ENCODE assay signal across 14 cellular contexts in the genomic region with DNA sequence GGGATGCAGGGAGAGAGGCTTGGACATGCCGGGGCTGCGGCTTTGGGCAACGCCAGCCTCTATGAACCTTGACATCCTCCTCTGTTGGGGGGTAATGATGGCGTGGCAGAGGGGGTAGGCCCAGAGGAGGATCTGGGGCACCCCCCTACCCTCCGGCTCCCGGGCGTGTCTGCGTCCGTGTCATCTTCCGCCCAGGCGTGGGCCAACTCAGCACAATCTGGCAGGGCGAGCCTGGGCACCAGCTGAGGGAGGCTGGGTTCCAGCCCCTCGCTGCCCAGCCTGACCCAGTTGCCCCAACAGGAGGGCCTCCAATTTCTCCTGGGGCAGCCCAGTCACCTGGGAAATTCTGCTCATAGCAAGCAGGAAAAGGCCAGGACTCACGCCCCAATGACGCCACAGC.
A peak's percentile ranks its signal among the peaks of the same experiment; 100 is the strongest.
DNase-seq lines count a peak whose midpoint lies in the region; ATAC-seq and TF ChIP-seq lines count a peak whose summit lies in the region.
"Had no signal": no experiment of that assay in that cellular context is flagged by ENCODE, and none has a peak within 500 bp of the region (broad histone marks: within the 10 kb centered on the region; RNA-seq: fewer than 3 reads in every experiment).

No MANE protein-coding gene starts in this region.

- no peaks in the 10 kb centered on the region for H3K9me3 ChIP-seq in Caco-2
- no peaks in the 10 kb centered on the region for H3K9me3 ChIP-seq in T-helper 17 cell (ENCODE audit: control insufficient read depth, low read length, poor library complexity, severe bottlenecking)
- no peaks in the 10 kb centered on the region for H3K9me3 ChIP-seq in esophagus squamous epithelium
- H3K9me3 ChIP-seq: prostate gland had no signal

- TF ChIP-seq POLR2A in esophagus squamous epithelium (IDR thresholded peaks at IDR 0.05): no peak

- no peak overlapping the region for H3K4me2 ChIP-seq in mesendoderm (ENCODE audit: low read length)

- H3K18ac ChIP-seq in mesendoderm (ENCODE audit: low read length): no peak overlapping the region

- no peak overlapping the region for H3K56ac ChIP-seq in mesendoderm (ENCODE audit: low read length)

- H3K4me3 ChIP-seq in Caco-2 (ENCODE audit: low read depth, low read length) (no peak overlapping the region), esophagus squamous epithelium (no peak overlapping the region), rectal smooth muscle tissue (ENCODE audit: low read length) (no peak overlapping the region), mesendoderm (ENCODE audit: low read length) (no peak overlapping the region)
- H3K4me3 ChIP-seq: prostate gland had no signal

- H3K27ac Mint-ChIP-seq in Caco-2 (ENCODE audit: unreplicated experiment) (peak overlapping the region; percentile 47), T-helper 17 cell (peak overlapping the region; percentile 61)
- H3K27ac Mint-ChIP-seq in activated CD4-positive, alpha-beta T cell treated with anti-CD3 and anti-CD28 coated beads, Interleukin-2, amount 10 ng/mL, durations not matched to agents 24 days and 14 days: no peak overlapping the region
- H3K27ac Mint-ChIP-seq: CD4-positive, CD25-positive, alpha-beta regulatory T cell; natural killer cell treated with Interleukin-12 subunit alpha and Interleukin-12 subunit beta and Interleukin-15 and Interleukin-18, amount 100 ng/mL, for 72 hours had no signal

- H4K8ac ChIP-seq in mesendoderm (ENCODE audit: low read depth, low read length): no peak overlapping the region

- H3K27ac ChIP-seq in esophagus squamous epithelium (peak overlapping the region; percentile 86 to 93 (median 92)), rectal smooth muscle tissue (ENCODE audit: low read depth, low read length) (peak overlapping the region; percentile 96), mesendoderm (ENCODE audit: low read depth, low read length) (no peak overlapping the region)

- H3K27me3 ChIP-seq in Caco-2 (replicated peaks; ENCODE audit: control insufficient read depth, insufficient read depth, low read length) (no peaks in the 10 kb centered on the region), esophagus squamous epithelium (no peaks in the 10 kb centered on the region), rectal smooth muscle tissue (ENCODE audit: control insufficient read depth, insufficient read depth, low read length) (no peaks in the 10 kb centered on the region), mesendoderm (ENCODE audit: insufficient read depth, low read length, poor library complexity) (no peaks in the 10 kb centered on the region)

- intact Hi-C loops in Caco-2 (cut with micrococcal nuclease; ENCODE audit: unreplicated experiment): loop anchor here (1.0 to 2.0 kb wide), 5 partner anchors 10 to 177 kb away; a partner anchor contains a TSS
- intact Hi-C loops in esophagus squamous epithelium (cut with DNase I): loop anchor here (5.0 kb wide), 1 partner anchor 110 kb away; a partner anchor contains a TSS
- intact Hi-C loops in activated CD4-positive, alpha-beta T cell treated with anti-CD3 and anti-CD28 coated beads, Interleukin-2, amount 10 ng/mL, durations not matched to agents 24 days and 14 days (cut with micrococcal nuclease): loop anchor here (1.0 kb wide), 2 partner anchors 109 to 122 kb away; a partner anchor contains a TSS

- WGBS in esophagus squamous epithelium, 2 donors: 51 to 55% methylated on average over 9 to 10 of the region's 15 CpGs
- WGBS in mesendoderm (ENCODE audit: extremely low coverage, insufficient coverage, low lambda C conversion rate): no CpG with 5 or more reads among the region's 15 CpGs

- no peak overlapping the region for H3K9ac ChIP-seq in rectal smooth muscle tissue (ENCODE audit: low read length)
- H3K9ac ChIP-seq in mesendoderm (ENCODE audit: low read length): no peak overlapping the region

- no peak for TF ChIP-seq CTCF in Caco-2 (IDR thresholded peaks at IDR 0.05; ENCODE audit: insufficient read depth in 1 of 2, low read depth in 1 of 2, low read length in 1 of 2, severe bottlenecking in 1 of 2, unreplicated experiment in 1 of 2)
- TF ChIP-seq CTCF in esophagus squamous epithelium (IDR thresholded peaks at IDR 0.05): no peak
- no peak for TF ChIP-seq CTCF in omental fat pad (IDR thresholded peaks at IDR 0.05)

- H3K4me1 ChIP-seq in Caco-2 (peaks cover 17% of the 10 kb centered on the region), esophagus squamous epithelium (peaks cover 33 to 83% (median 75%) of the 10 kb centered on the region in 3 donors), rectal smooth muscle tissue (ENCODE audit: control insufficient read depth, insufficient read depth, low read length) (peaks cover 21% of the 10 kb centered on the region), mesendoderm (ENCODE audit: control insufficient read depth, low read depth, low read length) (peaks cover 8% of the 10 kb centered on the region)

- peaks cover 30% of the 10 kb centered on the region for H3K4me1 Mint-ChIP-seq in Caco-2 (ENCODE audit: low read depth, unreplicated experiment)
- peaks cover 12% of the 10 kb centered on the region for H3K4me1 Mint-ChIP-seq in T-helper 17 cell
- H3K4me1 Mint-ChIP-seq in activated CD4-positive, alpha-beta T cell treated with anti-CD3 and anti-CD28 coated beads, Interleukin-2, amount 10 ng/mL, durations not matched to agents 24 days and 14 days: peaks cover 25% of the 10 kb centered on the region

- H3K79me2 ChIP-seq in mesendoderm (ENCODE audit: control insufficient read depth, insufficient read depth, low read length): no peaks in the 10 kb centered on the region

- CTCF ChIA-PET in Caco-2 (lab: Charles Lee): interaction anchor here (0.8 to 1.8 kb wide), 5 partner anchors 18 to 176 kb away, joined by 3 to 6 read pairs (median 3); no protein-coding TSS in a partner anchor

- DNase-seq in Caco-2 (no peak), T-helper 17 cell (no peak), esophagus squamous epithelium (lab: John Stamatoyannopoulos, UW) (no peak), mesendoderm (no peak), activated gamma-delta T cell treated with Interleukin-2 at 50 U/mL for 16 hours (no peak), omental fat pad (ENCODE audit: low spot score) (no peak)
- DNase-seq in activated CD4-positive, alpha-beta T cell treated with anti-CD3 and anti-CD28 coated beads, Interleukin-2, amount 10 ng/mL, durations not matched to agents 24 days and 14 days: no peak
- DNase-seq: amniotic stem cell, DMS153, SIG-M5 had no signal

- no peak overlapping the region for H2BK5ac ChIP-seq in mesendoderm (ENCODE audit: low read length)

- H3K36me3 Mint-ChIP-seq in Caco-2 (ENCODE audit: insufficient read depth, unreplicated experiment) (no peaks in the 10 kb centered on the region), T-helper 17 cell (ENCODE audit: low read depth) (no peaks in the 10 kb centered on the region)
- no peaks in the 10 kb centered on the region for H3K36me3 Mint-ChIP-seq in activated CD4-positive, alpha-beta T cell treated with anti-CD3 and anti-CD28 coated beads, Interleukin-2, amount 10 ng/mL, durations not matched to agents 24 days and 14 days (ENCODE audit: low read depth)
- H3K36me3 Mint-ChIP-seq: CD4-positive, CD25-positive, alpha-beta regulatory T cell; natural killer cell treated with Interleukin-12 subunit alpha and Interleukin-12 subunit beta and Interleukin-15 and Interleukin-18, amount 100 ng/mL, for 72 hours had no signal

- H3K36me3 ChIP-seq in Caco-2 (ENCODE audit: control insufficient read depth, insufficient read depth, low read length): no peaks in the 10 kb centered on the region
- no peaks in the 10 kb centered on the region for H3K36me3 ChIP-seq in esophagus squamous epithelium
- no peaks in the 10 kb centered on the region for H3K36me3 ChIP-seq in rectal smooth muscle tissue (ENCODE audit: control insufficient read depth, insufficient read depth, low read length)
- H3K36me3 ChIP-seq in mesendoderm (ENCODE audit: control insufficient read depth, insufficient read depth, low read length): no peaks in the 10 kb centered on the region
- H3K36me3 ChIP-seq: prostate gland had no signal

- no TSS peak for BruUV-seq in Caco-2 (replicated peaks; lab: Mats Ljungman, UMichigan)

- no peak overlapping the region for H2BK15ac ChIP-seq in mesendoderm (replicated peaks; ENCODE audit: low read depth)

- ATAC-seq in T-helper 17 cell: no peak
- ATAC-seq in omental fat pad (ENCODE audit: low FRiP score): no peak

- no peak overlapping the region for H3K4ac ChIP-seq in mesendoderm (ENCODE audit: low read depth, low read length)

- H3K4me3 Mint-ChIP-seq in Caco-2 (ENCODE audit: unreplicated experiment) (no peak overlapping the region), T-helper 17 cell (no peak overlapping the region)
- no peak overlapping the region for H3K4me3 Mint-ChIP-seq in activated CD4-positive, alpha-beta T cell treated with anti-CD3 and anti-CD28 coated beads, Interleukin-2, amount 10 ng/mL, durations not matched to agents 24 days and 14 days
- H3K4me3 Mint-ChIP-seq: CD4-positive, CD25-positive, alpha-beta regulatory T cell; natural killer cell treated with Interleukin-12 subunit alpha and Interleukin-12 subunit beta and Interleukin-15 and Interleukin-18, amount 100 ng/mL, for 72 hours had no signal

- no peak overlapping the region for H2AK5ac ChIP-seq in mesendoderm (ENCODE audit: low read length)

- H3K27me3 Mint-ChIP-seq in Caco-2 (ENCODE audit: insufficient read depth, unreplicated experiment) (no peaks in the 10 kb centered on the region), T-helper 17 cell (peaks cover 16% of the 10 kb centered on the region)
- H3K27me3 Mint-ChIP-seq in activated CD4-positive, alpha-beta T cell treated with anti-CD3 and anti-CD28 coated beads, Interleukin-2, amount 10 ng/mL, durations not matched to agents 24 days and 14 days: no peaks in the 10 kb centered on the region
- H3K27me3 Mint-ChIP-seq: CD4-positive, CD25-positive, alpha-beta regulatory T cell had no signal

- H2BK120ac ChIP-seq in mesendoderm (ENCODE audit: low read depth, low read length): no peak overlapping the region

- no peaks in the 10 kb centered on the region for H3K9me3 Mint-ChIP-seq in Caco-2 (ENCODE audit: unreplicated experiment)
- no peaks in the 10 kb centered on the region for H3K9me3 Mint-ChIP-seq in activated CD4-positive, alpha-beta T cell treated with anti-CD3 and anti-CD28 coated beads, Interleukin-2, amount 10 ng/mL, durations not matched to agents 24 days and 14 days
- H3K9me3 Mint-ChIP-seq: natural killer cell treated with Interleukin-12 subunit alpha and Interleukin-12 subunit beta and Interleukin-15 and Interleukin-18, amount 100 ng/mL, for 72 hours had no signal

- H3K23ac ChIP-seq in mesendoderm (ENCODE audit: low read length): no peak overlapping the region

- H4K5ac ChIP-seq in mesendoderm (ENCODE audit: low read length): no peak overlapping the region

- H3K79me1 ChIP-seq in mesendoderm (ENCODE audit: low read length): no peaks in the 10 kb centered on the region

- POLR2A ChIA-PET in Caco-2 (lab: Charles Lee): no interaction called here
